ENCODE assay signal across 12 cellular contexts in the genomic region with DNA sequence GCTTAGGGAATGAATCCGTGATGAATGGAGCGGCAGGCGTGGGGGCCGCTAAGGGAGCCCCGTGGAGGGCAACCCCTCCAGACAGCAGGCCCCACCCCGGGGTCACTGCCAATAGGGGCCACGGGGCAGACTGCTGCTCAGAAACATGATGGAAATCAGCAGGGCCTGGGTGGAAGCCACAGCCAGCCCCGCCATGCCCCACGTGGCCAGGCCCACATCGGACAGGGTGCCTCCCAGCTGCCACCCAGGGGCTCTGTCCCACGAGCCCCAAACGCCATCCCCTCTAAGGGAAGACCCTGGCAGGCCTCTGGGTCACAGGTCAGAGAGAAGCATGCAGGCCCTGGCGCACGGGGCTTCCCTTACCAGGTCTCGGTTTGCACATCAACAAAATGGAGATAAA. TPM values are rescaled to one million over a fixed set of nuclear protein-coding genes. Genes with fewer than 3 reads are reported as not detected.
A peak's percentile ranks its signal among the peaks of the same experiment; 100 is the strongest.
DNase-seq lines count a peak whose midpoint lies in the region; ATAC-seq and TF ChIP-seq lines count a peak whose summit lies in the region.
"Had no signal": no experiment of that assay in that cellular context is flagged by ENCODE, and none has a peak within 500 bp of the region (broad histone marks: within the 10 kb centered on the region; RNA-seq: fewer than 3 reads in every experiment).

No MANE protein-coding gene starts in this region.

- TF ChIP-seq CTCF in thyroid gland (IDR thresholded peaks at IDR 0.05) (no peak), body of pancreas (IDR thresholded peaks at IDR 0.05) (no peak)

- peak overlapping the region; percentile 41 for H3K4me3 ChIP-seq in CD4-positive, CD25-positive, alpha-beta regulatory T cell (ENCODE audit: low read depth, low read length)
- H3K4me3 ChIP-seq in GM23248 (peak overlapping the region; percentile 27; the same call in 1 of the 2 replicates), neuronal stem cell (ENCODE audit: low read length in 2 of 2) (no peak overlapping the region), thyroid gland (replicated peaks in 1 of 3) (no peak overlapping the region), body of pancreas (no peak overlapping the region)

- H4K20me1 ChIP-seq in GM23248 (ENCODE audit: insufficient read depth), result no peaks in the 10 kb centered on the region

- H2BK120ac ChIP-seq in neuronal stem cell (ENCODE audit: low read depth, low read length), result no peak overlapping the region

- no peak overlapping the region for H3K4ac ChIP-seq in neuronal stem cell (ENCODE audit: low read length)

- H4K8ac ChIP-seq in neuronal stem cell (ENCODE audit: low read depth, low read length), result no peak overlapping the region

- 51 to 63% methylated on average over 9 to 13 of the region's 15 CpGs for WGBS in GM23248 (ENCODE audit: low coverage in 1 of 2, low lambda C conversion rate in 2 of 2, missing lambda C conversion rate in 2 of 2), 2 experiments
- WGBS in neuronal stem cell (ENCODE audit: extremely low coverage in 2 of 2, insufficient read length in 2 of 2, insufficient replicate concordance in 1 of 2), 2 donors, result no CpG with 5 or more reads among the region's 15 CpGs
- WGBS in thyroid gland, 2 donors, result 79 to 80% methylated on average over 1 to 8 of the region's 15 CpGs
- WGBS in body of pancreas, 2 donors, result 76 to 80% methylated on average over 6 to 14 of the region's 15 CpGs

- H3K18ac ChIP-seq in neuronal stem cell (ENCODE audit: low read length), result no peak overlapping the region

- H3K79me2 ChIP-seq in GM23248 (ENCODE audit: insufficient read depth), result peaks cover 99% of the 10 kb centered on the region

- in situ Hi-C loops in GM23248 (cut with MboI), result no loop called here
- in situ Hi-C loops in G401 (cut with HindIII; ENCODE audit: low sequenced_read_pairs), result no loop called here

- H3K4me1 ChIP-seq in CD4-positive, CD25-positive, alpha-beta regulatory T cell (ENCODE audit: control insufficient read depth, insufficient read depth, low read length, poor library complexity, severe bottlenecking), result peaks cover 34% of the 10 kb centered on the region
- H3K4me1 ChIP-seq in GM23248 (ENCODE audit: insufficient read depth) (no peaks in the 10 kb centered on the region), neuronal stem cell (ENCODE audit: control insufficient read depth in 2 of 2, insufficient read depth in 1 of 2, low read depth in 1 of 2, low read length in 2 of 2) (no peaks in the 10 kb centered on the region), thyroid gland (peaks cover 0 to 18% of the 10 kb centered on the region in 2 donors), body of pancreas (peaks cover 11% of the 10 kb centered on the region)

- H3K23ac ChIP-seq in neuronal stem cell (ENCODE audit: low read depth, low read length, poor library complexity), result no peak overlapping the region

- H3K27ac Mint-ChIP-seq in CD4-positive, CD25-positive, alpha-beta regulatory T cell, result peak overlapping the region in 2 of 3 donors; percentile 65 to 80
- peak overlapping the region; percentile 52 for H3K27ac Mint-ChIP-seq in activated naive CD8-positive, alpha-beta T cell treated with anti-CD3 and anti-CD28 coated beads, Interleukin-2, amount 50 U/mL, for 24 hours

- peaks cover 0 to 51% (median 18%) of the 10 kb centered on the region in 4 donors for H3K4me1 Mint-ChIP-seq in CD4-positive, CD25-positive, alpha-beta regulatory T cell
- peaks cover 16% of the 10 kb centered on the region for H3K4me1 Mint-ChIP-seq in activated naive CD8-positive, alpha-beta T cell treated with anti-CD3 and anti-CD28 coated beads, Interleukin-2, amount 50 U/mL, for 24 hours

- peaks cover 27% of the 10 kb centered on the region for H3K79me1 ChIP-seq in neuronal stem cell (ENCODE audit: low read depth, low read length)

- no peak for TF ChIP-seq POLR2A in thyroid gland (IDR thresholded peaks at IDR 0.05)
- TF ChIP-seq POLR2A in body of pancreas (IDR thresholded peaks at IDR 0.05), result no peak

- no peak overlapping the region for H4K91ac ChIP-seq in neuronal stem cell (ENCODE audit: low read depth, low read length, poor library complexity)

- peaks cover 34% of the 10 kb centered on the region for H3K36me3 ChIP-seq in CD4-positive, CD25-positive, alpha-beta regulatory T cell (ENCODE audit: control insufficient read depth, insufficient read depth, low read length)
- no peaks in the 10 kb centered on the region; the same call in 1 of the 2 replicates for H3K36me3 ChIP-seq in GM23248 (ENCODE audit: low read depth)
- H3K36me3 ChIP-seq in neuronal stem cell (replicated peaks in 1 of 2; ENCODE audit: control insufficient read depth in 2 of 2, insufficient read depth in 2 of 2, low read length in 2 of 2), result peaks cover 17 to 72% of the 10 kb centered on the region in 2 donors
- peaks cover 11 to 23% of the 10 kb centered on the region in 2 donors for H3K36me3 ChIP-seq in thyroid gland
- H3K36me3 ChIP-seq in body of pancreas (replicated peaks in 1 of 2; ENCODE audit: insufficient read depth in 1 of 2, low read depth in 2 of 2), result peaks cover 3 to 5% of the 10 kb centered on the region in 2 donors

- peak overlapping the region; percentile 85 to 92 (median 88) for H3K4me3 Mint-ChIP-seq in CD4-positive, CD25-positive, alpha-beta regulatory T cell
- H3K4me3 Mint-ChIP-seq in activated naive CD8-positive, alpha-beta T cell treated with anti-CD3 and anti-CD28 coated beads, Interleukin-2, amount 50 U/mL, for 24 hours, result peak overlapping the region; percentile 83

- H3K14ac ChIP-seq in neuronal stem cell (ENCODE audit: low read length), result peak overlapping the region; percentile 23

- peak overlapping the region; percentile 92 for H3K4me2 ChIP-seq in GM23248 (ENCODE audit: unreplicated experiment)
- no peak overlapping the region for H3K4me2 ChIP-seq in neuronal stem cell (ENCODE audit: insufficient read depth, low read length, poor library complexity, severe bottlenecking)

- H3K9ac ChIP-seq in GM23248, result peak overlapping the region; percentile 38
- H3K9ac ChIP-seq in neuronal stem cell (ENCODE audit: low read depth, low read length, poor library complexity), result no peak overlapping the region

- no peak overlapping the region for H2BK5ac ChIP-seq in neuronal stem cell (ENCODE audit: low read length)

- intact Hi-C loops in thyroid gland (cut with DNase I) (no loop called here), body of pancreas (cut with DNase I) (loop anchor here (5.0 kb wide), 1 partner anchor 267 kb away; no protein-coding TSS in a partner anchor)

- no peaks in the 10 kb centered on the region for H3K27me3 Mint-ChIP-seq in CD4-positive, CD25-positive, alpha-beta regulatory T cell
- no peaks in the 10 kb centered on the region for H3K27me3 Mint-ChIP-seq in activated naive CD8-positive, alpha-beta T cell treated with anti-CD3 and anti-CD28 coated beads, Interleukin-2, amount 50 U/mL, for 24 hours

- H3K36me3 Mint-ChIP-seq in CD4-positive, CD25-positive, alpha-beta regulatory T cell, result peaks cover 14% of the 10 kb centered on the region
- peaks cover 14% of the 10 kb centered on the region for H3K36me3 Mint-ChIP-seq in activated naive CD8-positive, alpha-beta T cell treated with anti-CD3 and anti-CD28 coated beads, Interleukin-2, amount 50 U/mL, for 24 hours (ENCODE audit: low read depth)

- no peaks in the 10 kb centered on the region for H3K27me3 ChIP-seq in CD4-positive, CD25-positive, alpha-beta regulatory T cell (ENCODE audit: control insufficient read depth, insufficient read depth, low read length)
- H3K27me3 ChIP-seq in GM23248 (replicated peaks; ENCODE audit: insufficient read depth), result no peaks in the 10 kb centered on the region
- H3K27me3 ChIP-seq in neuronal stem cell (ENCODE audit: control insufficient read depth in 3 of 3, insufficient read depth in 3 of 3, low read depth in 1 of 3, low read length in 3 of 3), result no peaks in the 10 kb centered on the region
- H3K27me3 ChIP-seq in thyroid gland, result no peaks in the 10 kb centered on the region
- no peaks in the 10 kb centered on the region for H3K27me3 ChIP-seq in body of pancreas

- H2AK5ac ChIP-seq in neuronal stem cell (ENCODE audit: low read depth, low read length), result no peak overlapping the region

- H3F3A ChIP-seq in GM23248 (ENCODE audit: insufficient read depth), result peaks cover 12% of the 10 kb centered on the region

- H2BK12ac ChIP-seq in neuronal stem cell (ENCODE audit: low read length), result no peak overlapping the region

- no peak overlapping the region for H2BK15ac ChIP-seq in neuronal stem cell (ENCODE audit: low read length)

- H2AFZ ChIP-seq in GM23248 (no peak overlapping the region), neuronal stem cell (ENCODE audit: low read length) (no peak overlapping the region)

- DNase-seq in CD4-positive, CD25-positive, alpha-beta regulatory T cell, result no peak
- DNase-seq in GM23248 (peak; percentile 17), neuronal stem cell (ENCODE audit: low spot score) (no peak), G401 (ENCODE audit: low spot score) (no peak), thyroid gland (no peak), medulla oblongata (ENCODE audit: extremely low spot score) (no peak), body of pancreas (no peak)
- DNase-seq in activated naive CD8-positive, alpha-beta T cell treated with anti-CD3 and anti-CD28 coated beads, Interleukin-2, amount 50 U/mL, for 24 hours, result no peak
- DNase-seq: activated gamma-delta T cell, GOT3, midbrain, NCI-H446 treated with DMSO at 0.1 percent for 48 hours had no signal

- H3K9me2 ChIP-seq in GM23248 (ENCODE audit: insufficient read depth), result no peaks in the 10 kb centered on the region

- no peaks in the 10 kb centered on the region for H3K9me3 ChIP-seq in CD4-positive, CD25-positive, alpha-beta regulatory T cell (ENCODE audit: control insufficient read depth in 2 of 2, low read length in 2 of 2)
- H3K9me3 ChIP-seq in GM23248 (ENCODE audit: low read depth) (no peaks in the 10 kb centered on the region), neuronal stem cell (replicated peaks in 1 of 2; ENCODE audit: control insufficient read depth in 2 of 2, insufficient read depth in 1 of 2, low read depth in 1 of 2, low read length in 2 of 2) (no peaks in the 10 kb centered on the region), thyroid gland (no peaks in the 10 kb centered on the region), body of pancreas (no peaks in the 10 kb centered on the region)

- no peak for ATAC-seq in CD4-positive, CD25-positive, alpha-beta regulatory T cell (ENCODE audit: low read depth in 2 of 2)
- no peak for ATAC-seq in activated naive CD8-positive, alpha-beta T cell treated with anti-CD3 and anti-CD28 coated beads, Interleukin-2, amount 50 U/mL, for 24 hours
- no peak for ATAC-seq in body of pancreas

- no peak overlapping the region for H3K27ac ChIP-seq in CD4-positive, CD25-positive, alpha-beta regulatory T cell (ENCODE audit: insufficient read depth, low read length, poor library complexity, severe bottlenecking)
- H3K27ac ChIP-seq in GM23248, result peak overlapping the region; percentile 17; the same call in 1 of the 2 replicates
- no peak overlapping the region for H3K27ac ChIP-seq in neuronal stem cell (replicated peaks; ENCODE audit: low read length)
- no peak overlapping the region for H3K27ac ChIP-seq in thyroid gland
- H3K27ac ChIP-seq in body of pancreas, result no peak overlapping the region

- no peaks in the 10 kb centered on the region for H3K9me3 Mint-ChIP-seq in CD4-positive, CD25-positive, alpha-beta regulatory T cell
- no peaks in the 10 kb centered on the region for H3K9me3 Mint-ChIP-seq in activated naive CD8-positive, alpha-beta T cell treated with anti-CD3 and anti-CD28 coated beads, Interleukin-2, amount 50 U/mL, for 24 hours

RNA-seq across cellular contexts. Expression of gene TNRC18, which starts 28.4 kb away (rescaled TPM):
- total RNA-seq in CD4-positive, CD25-positive, alpha-beta regulatory T cell, result 80.1 TPM
- polyA plus RNA-seq in CD4-positive, CD25-positive, alpha-beta regulatory T cell, result under 1 TPM; 0.17 to 0.78 (median 0.59) TPM
- 47.4 and 51.8 TPM in 2 replicates for total RNA-seq in GM23248 (2014; rRNA removed; shearing (Covaris generic))
- 3.7 and 4.8 TPM in 2 replicates for polyA plus RNA-seq in GM23248 (2016; fragmentation: Nextera tagmentation; extraction: Ambion mirVana)
- 33.6 TPM for polyA plus RNA-seq in neuronal stem cell (2013, experiment 1 of 2)
- polyA plus RNA-seq in neuronal stem cell (2013, experiment 2 of 2), result 37.1 TPM
- total RNA-seq in G401 (2014; rRNA removed; shearing (Covaris generic)), result 31.5 and 42.8 TPM in 2 replicates
- 100 to 1,000 TPM in 2 of 4 donors, 10 to 100 TPM in 2; 47.0 to 173 (median 94.8) TPM for total RNA-seq in thyroid gland
- 100 to 1,000 TPM in 1 of 2 donors, 10 to 100 TPM in 1; 87.9 to 201 TPM for total RNA-seq in body of pancreas

Comparison
In these comparisons a context has a peak if more than half of its experiments do, and no peak if none do; other contexts are left out.
1. H3K4me3 ChIP-seq: peak in CD4-positive, CD25-positive, alpha-beta regulatory T cell (single experiment) and GM23248 (single experiment); none in neuronal stem cell (0 of 2), thyroid gland (0 of 3) and body of pancreas (0 of 2).